8 cellular contexts compared by ENCODE assay signal in genomic region chr9:6305954-6306563, GRCh38. TPM values are rescaled to one million over a fixed set of nuclear protein-coding genes. Genes with fewer than 3 reads are reported as not detected.
A peak's percentile ranks its signal among the peaks of the same experiment; 100 is the strongest.
DNase-seq lines count a peak whose midpoint lies in the region; ATAC-seq, FAIRE-seq and TF ChIP-seq lines count a peak whose summit lies in the region.

No MANE protein-coding gene starts in this region.

- no peak overlapping the region for H3K27ac Mint-ChIP-seq in progenitor cell of endocrine pancreas
- no peak overlapping the region for H3K27ac Mint-ChIP-seq in activated CD4-positive, alpha-beta memory T cell treated with anti-CD3 and anti-CD28 coated beads for 36 hours

- intact Hi-C loops in activated CD4-positive, alpha-beta memory T cell treated with anti-CD3 and anti-CD28 coated beads for 36 hours (cut with micrococcal nuclease), result loop anchor here (1.0 to 10.0 kb wide), 3 partner anchors 181 to 420 kb away; no protein-coding TSS in a partner anchor

- no peaks in the 10 kb centered on the region for H3K27me3 Mint-ChIP-seq in progenitor cell of endocrine pancreas
- H3K27me3 Mint-ChIP-seq in activated CD4-positive, alpha-beta memory T cell treated with anti-CD3 and anti-CD28 coated beads for 36 hours, result no peaks in the 10 kb centered on the region

- H3K9me3 Mint-ChIP-seq in progenitor cell of endocrine pancreas (ENCODE audit: low read depth), result no peaks in the 10 kb centered on the region
- H3K9me3 Mint-ChIP-seq in activated CD4-positive, alpha-beta memory T cell treated with anti-CD3 and anti-CD28 coated beads for 36 hours, result no peaks in the 10 kb centered on the region

- no peaks in the 10 kb centered on the region for H3K36me3 Mint-ChIP-seq in progenitor cell of endocrine pancreas (ENCODE audit: insufficient read depth)
- H3K36me3 Mint-ChIP-seq in activated CD4-positive, alpha-beta memory T cell treated with anti-CD3 and anti-CD28 coated beads for 36 hours, result no peaks in the 10 kb centered on the region

- TF ChIP-seq CTCF in fibroblast of pulmonary artery (IDR thresholded peaks at IDR 0.05; ENCODE audit: low read length, missing control alignments) (peak; percentile 62), progenitor cell of endocrine pancreas (IDR thresholded peaks at IDR 0.05; ENCODE audit: unreplicated experiment) (peak; percentile 67)

- DNase-seq in D341Med (ENCODE audit: low spot score), result peak; percentile 35
- DNase-seq in HTR-8/SVneo (ENCODE audit: insufficient read length, low spot score), result peak; percentile 40
- DNase-seq in RCC 7860 (ENCODE audit: low spot score), result peak; percentile 39
- peak; percentile 81 for DNase-seq in fibroblast of pulmonary artery (ENCODE audit: low read depth)
- DNase-seq in progenitor cell of endocrine pancreas (ENCODE audit: low spot score, unreplicated experiment), result no peak
- DNase-seq in activated CD4-positive, alpha-beta memory T cell treated with anti-CD3 and anti-CD28 coated beads for 36 hours, result no peak

- FAIRE-seq in HTR-8/SVneo (lab: Jason Lieb, UNC) (peak; percentile 33), RCC 7860 (lab: Jason Lieb, UNC) (peak; percentile 56)

- no peaks in the 10 kb centered on the region for H3K4me1 Mint-ChIP-seq in progenitor cell of endocrine pancreas (ENCODE audit: low read depth)
- no peaks in the 10 kb centered on the region for H3K4me1 Mint-ChIP-seq in activated CD4-positive, alpha-beta memory T cell treated with anti-CD3 and anti-CD28 coated beads for 36 hours (ENCODE audit: low read depth)

- no peak overlapping the region for H3K4me3 ChIP-seq in fibroblast of pulmonary artery (replicated peaks; ENCODE audit: low read depth, low read length)

- CTCF ChIA-PET in activated CD4-positive, alpha-beta memory T cell treated with anti-CD3 and anti-CD28 coated beads for 36 hours (lab: Charles Lee), result interaction anchor here (0.5 to 5.7 kb wide), 27 partner anchors 9 to 448 kb away, joined by 3 to 72 read pairs (median 4); partner anchors contain the start of gene RANBP6

- POLR2A ChIA-PET in activated CD4-positive, alpha-beta memory T cell treated with anti-CD3 and anti-CD28 coated beads for 36 hours (lab: Charles Lee), result no interaction called here

- ATAC-seq in HG02588 (IDR thresholded peaks at IDR 0.05; ENCODE audit: unreplicated experiment), result no peak
- ATAC-seq in GM21367 (IDR thresholded peaks at IDR 0.05; ENCODE audit: unreplicated experiment), result no peak

- no peak overlapping the region for H3K4me3 Mint-ChIP-seq in progenitor cell of endocrine pancreas (ENCODE audit: low read depth)
- H3K4me3 Mint-ChIP-seq in activated CD4-positive, alpha-beta memory T cell treated with anti-CD3 and anti-CD28 coated beads for 36 hours, result no peak overlapping the region

RNA-seq across cellular contexts. Expression of gene TPD52L3, which starts 22.1 kb away (rescaled TPM):
- not detected in 2 replicates for total RNA-seq in progenitor cell of endocrine pancreas
- total RNA-seq in activated CD4-positive, alpha-beta memory T cell treated with anti-CD3 and anti-CD28 coated beads for 36 hours, result not detected

Comparison
In these comparisons a context has a peak if more than half of its experiments do, and no peak if none do; other contexts are left out.
1. DNase-seq: peak in D341Med (single experiment), HTR-8/SVneo (single experiment), RCC 7860 (single experiment) and fibroblast of pulmonary artery (single experiment); none in progenitor cell of endocrine pancreas (single experiment) and activated CD4-positive, alpha-beta memory T cell treated with anti-CD3 and anti-CD28 coated beads for 36 hours (single experiment).